In the genomic region with DNA sequence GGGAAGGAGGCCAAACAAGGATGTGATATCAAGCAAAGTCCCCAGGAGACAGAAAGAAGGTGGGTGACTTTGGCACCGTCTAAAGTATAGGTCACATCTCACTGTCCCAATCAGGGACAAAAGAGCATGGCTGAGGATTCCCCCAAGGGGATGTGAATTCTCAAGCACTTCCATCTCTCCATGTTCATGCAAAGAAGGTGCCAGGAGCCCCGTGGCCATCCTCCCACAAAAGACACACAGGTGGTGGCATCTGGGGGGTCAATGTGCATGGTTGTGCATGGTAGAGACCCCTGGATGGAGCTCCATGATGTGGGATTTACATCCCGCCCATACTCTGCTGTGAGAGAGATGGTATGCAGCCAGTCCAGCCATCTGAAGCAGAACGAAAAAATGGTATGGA, we compare ENCODE assay signal across 17 cellular contexts.
A peak's percentile ranks its signal among the peaks of the same experiment; 100 is the strongest.
DNase-seq lines count a peak whose midpoint lies in the region; ATAC-seq and TF ChIP-seq lines count a peak whose summit lies in the region.
"Had no signal": no experiment of that assay in that cellular context is flagged by ENCODE, and none has a peak within 500 bp of the region (broad histone marks: within the 10 kb centered on the region; RNA-seq: fewer than 3 reads in every experiment).

No MANE protein-coding gene starts in this region.

- CTCF ChIA-PET in activated CD8-positive, alpha-beta memory T cell treated with anti-CD3 and anti-CD28 coated beads, Interleukin-2, amount 10 ng/mL, durations not matched to agents 7 days and 5 days (lab: Charles Lee) = no interaction called here

- ATAC-seq in effector memory CD8-positive, alpha-beta T cell (replicated peaks) = no peak
- no peak for ATAC-seq in activated CD8-positive, alpha-beta memory T cell treated with anti-CD3 and anti-CD28 coated beads, Interleukin-2, amount 10 ng/mL, durations not matched to agents 7 days and 5 days
- ATAC-seq: GM12878 had no signal

- H3K9me3 Mint-ChIP-seq in glutamatergic neuron (ENCODE audit: unreplicated experiment) = peaks cover 8% of the 10 kb centered on the region
- H3K9me3 Mint-ChIP-seq in effector memory CD8-positive, alpha-beta T cell = no peaks in the 10 kb centered on the region
- no peaks in the 10 kb centered on the region for H3K9me3 Mint-ChIP-seq in activated CD8-positive, alpha-beta memory T cell treated with anti-CD3 and anti-CD28 coated beads, Interleukin-2, amount 10 ng/mL, durations not matched to agents 7 days and 5 days (ENCODE audit: low read depth)
- H3K9me3 Mint-ChIP-seq: CD4-positive, alpha-beta memory T cell had no signal

- peaks cover 5% of the 10 kb centered on the region for H3K36me3 Mint-ChIP-seq in glutamatergic neuron (ENCODE audit: unreplicated experiment)
- H3K36me3 Mint-ChIP-seq in effector memory CD8-positive, alpha-beta T cell (ENCODE audit: insufficient read depth) = no peaks in the 10 kb centered on the region
- H3K36me3 Mint-ChIP-seq in activated CD8-positive, alpha-beta memory T cell treated with anti-CD3 and anti-CD28 coated beads, Interleukin-2, amount 10 ng/mL, durations not matched to agents 7 days and 5 days = no peaks in the 10 kb centered on the region
- H3K36me3 Mint-ChIP-seq: CD4-positive, alpha-beta memory T cell had no signal

- no peak overlapping the region for H3K27ac Mint-ChIP-seq in glutamatergic neuron (ENCODE audit: unreplicated experiment)
- no peak overlapping the region for H3K27ac Mint-ChIP-seq in effector memory CD8-positive, alpha-beta T cell
- H3K27ac Mint-ChIP-seq in activated CD8-positive, alpha-beta memory T cell treated with anti-CD3 and anti-CD28 coated beads, Interleukin-2, amount 10 ng/mL, durations not matched to agents 7 days and 5 days = no peak overlapping the region
- H3K27ac Mint-ChIP-seq: CD4-positive, alpha-beta memory T cell had no signal

- peaks cover 22% of the 10 kb centered on the region for H3K4me1 Mint-ChIP-seq in glutamatergic neuron (ENCODE audit: low read depth, unreplicated experiment)
- no peaks in the 10 kb centered on the region for H3K4me1 Mint-ChIP-seq in effector memory CD8-positive, alpha-beta T cell (ENCODE audit: low read depth in 2 of 2)
- H3K4me1 Mint-ChIP-seq in activated CD8-positive, alpha-beta memory T cell treated with anti-CD3 and anti-CD28 coated beads, Interleukin-2, amount 10 ng/mL, durations not matched to agents 7 days and 5 days = peaks cover 3% of the 10 kb centered on the region

- H3K4me3 ChIP-seq in WERI-Rb-1 (ENCODE audit: low read depth, low read length) = no peak overlapping the region
- H3K4me3 ChIP-seq: GM12878, GM23248 had no signal

- peaks cover 13% of the 10 kb centered on the region for H3K27me3 Mint-ChIP-seq in glutamatergic neuron (ENCODE audit: unreplicated experiment)
- H3K27me3 Mint-ChIP-seq in effector memory CD8-positive, alpha-beta T cell = no peaks in the 10 kb centered on the region
- no peaks in the 10 kb centered on the region for H3K27me3 Mint-ChIP-seq in activated CD8-positive, alpha-beta memory T cell treated with anti-CD3 and anti-CD28 coated beads, Interleukin-2, amount 10 ng/mL, durations not matched to agents 7 days and 5 days

- intact Hi-C loops in posterior vena cava (cut with DNase I) = no loop called here

- H3K4me3 Mint-ChIP-seq in glutamatergic neuron (ENCODE audit: unreplicated experiment) = peak overlapping the region; percentile 32
- H3K4me3 Mint-ChIP-seq in effector memory CD8-positive, alpha-beta T cell = no peak overlapping the region
- no peak overlapping the region for H3K4me3 Mint-ChIP-seq in activated CD8-positive, alpha-beta memory T cell treated with anti-CD3 and anti-CD28 coated beads, Interleukin-2, amount 10 ng/mL, durations not matched to agents 7 days and 5 days
- H3K4me3 Mint-ChIP-seq: CD4-positive, alpha-beta memory T cell had no signal

- H3K9me3 ChIP-seq in WERI-Rb-1 (ENCODE audit: severe bottlenecking) = no peaks in the 10 kb centered on the region

- H3K36me3 ChIP-seq in WERI-Rb-1 = no peaks in the 10 kb centered on the region

- H3K27me3 ChIP-seq in WERI-Rb-1 (ENCODE audit: insufficient read depth, low read depth, severe bottlenecking) = no peaks in the 10 kb centered on the region

- H3K27ac ChIP-seq in WERI-Rb-1 = peak overlapping the region; percentile 75
- H3K27ac ChIP-seq: GM23248 had no signal

- TF ChIP-seq CTCF in WERI-Rb-1 (IDR thresholded peaks at IDR 0.05; ENCODE audit: low read depth, low read length) = no peak
- no peak for TF ChIP-seq CTCF in glutamatergic neuron (IDR thresholded peaks at IDR 0.05; ENCODE audit: partially characterized antibody, unreplicated experiment)

- DNase-seq in WERI-Rb-1 (no peak), glutamatergic neuron (no peak), posterior vena cava (ENCODE audit: low spot score) (peak; percentile 30), GF-D8 (lab: John Stamatoyannopoulos, UW) (no peak)
- DNase-seq in effector memory CD8-positive, alpha-beta T cell = no peak
- no peak for DNase-seq in activated CD8-positive, alpha-beta memory T cell treated with anti-CD3 and anti-CD28 coated beads, Interleukin-2, amount 10 ng/mL, durations not matched to agents 7 days and 5 days
- DNase-seq: 8988T; C1 segment of cervical spinal cord; Calu3; CD4-positive, alpha-beta memory T cell; COR-L47; DMS153; DND-41; GM23248; H7; HCEC 1CT had no signal
